In genomic region chr17:9473716-9474115, GRCh38 we compare ENCODE assay signal across 21 cellular contexts.
DNase-seq lines count a peak whose midpoint lies in the region; ATAC-seq and TF ChIP-seq lines count a peak whose summit lies in the region.
"Had no signal": no experiment of that assay in that cellular context is flagged by ENCODE, and none has a peak within 500 bp of the region (broad histone marks: within the 10 kb centered on the region; RNA-seq: fewer than 3 reads in every experiment).

No MANE protein-coding gene starts in this region.

- H3K4me1 ChIP-seq in IMR-90 (ENCODE audit: control insufficient read depth, insufficient read depth, low read length): peaks cover 5% of the 10 kb centered on the region
- no peaks in the 10 kb centered on the region for H3K4me1 ChIP-seq in mammary epithelial cell (ENCODE audit: insufficient read depth, low read length)
- H3K4me1 ChIP-seq: sigmoid colon had no signal

- H4K20me1 ChIP-seq in IMR-90 (ENCODE audit: insufficient read depth, low read length): no peaks in the 10 kb centered on the region
- no peaks in the 10 kb centered on the region for H4K20me1 ChIP-seq in mammary epithelial cell (ENCODE audit: insufficient read depth, low read length)

- no peak overlapping the region for H3K4ac ChIP-seq in IMR-90 (ENCODE audit: low read depth, low read length)

- H3K4me2 ChIP-seq in IMR-90 (ENCODE audit: low read depth, low read length) (no peak overlapping the region), mammary epithelial cell (ENCODE audit: insufficient read depth, low read depth, low read length) (no peak overlapping the region)
- H3K4me2 ChIP-seq: KMS-11 had no signal

- H3K23ac ChIP-seq in IMR-90 (ENCODE audit: low read depth, low read length): no peak overlapping the region

- no peaks in the 10 kb centered on the region; a peak in 1 of 4 replicates for H3K79me1 ChIP-seq in IMR-90 (ENCODE audit: low read depth in 1 of 2, low read length in 2 of 2)

- no peak overlapping the region for H4K5ac ChIP-seq in IMR-90 (ENCODE audit: low read depth, low read length)

- no peak for ATAC-seq in IMR-90 (ENCODE audit: low read depth)
- ATAC-seq: left colon had no signal

- POLR2A ChIA-PET in IMR-90 (lab: Charles Lee; ENCODE audit: unreplicated experiment): no interaction called here

- no peak overlapping the region for H3K9ac ChIP-seq in IMR-90 (ENCODE audit: low read depth, low read length)
- H3K9ac ChIP-seq in mammary epithelial cell (ENCODE audit: insufficient read depth, low read length): no peak overlapping the region
- H3K9ac ChIP-seq: KMS-11 had no signal

- no peak overlapping the region for H2BK120ac ChIP-seq in IMR-90 (ENCODE audit: low read depth, low read length)

- dilution Hi-C loops in IMR-90 (cut with HindIII; ENCODE audit: low sequenced_read_pairs, unreplicated experiment) (no loop called here), mammary epithelial cell (cut with HindIII; ENCODE audit: low sequenced_read_pairs) (no loop called here)

- TF ChIP-seq POLR2A in IMR-90 (IDR thresholded peaks at IDR 0.05; ENCODE audit: low read depth, low read length): no peak

- H2AK5ac ChIP-seq in IMR-90 (ENCODE audit: low read depth, low read length): 0 out of 2 replicates have a peak overlapping the region, but pooled peaks have one; percentile 8

- no peak overlapping the region for H3K4me3 ChIP-seq in IMR-90 (ENCODE audit: insufficient read depth, low read depth, low read length)
- no peak overlapping the region for H3K4me3 ChIP-seq in mammary epithelial cell (replicated peaks in 1 of 3; ENCODE audit: insufficient read depth in 1 of 3, low read depth in 2 of 3, low read length in 3 of 3)
- H3K4me3 ChIP-seq: sigmoid colon, SJCRH30, testis had no signal

- DNase-seq in EL: peak; percentile 74
- DNase-seq in IMR-90: peak; percentile 49
- DNase-seq in mammary epithelial cell: peak; percentile 65
- DNase-seq in kidney glomerular epithelial cell (lab: John Stamatoyannopoulos, UW): peak; percentile 25
- DNase-seq in posterior cingulate gyrus: no peak
- no peak for DNase-seq in GM10266 (ENCODE audit: extremely low spot score)
- no peak for DNase-seq in OCI-M2 (lab: John Stamatoyannopoulos, UW; ENCODE audit: unreplicated experiment)
- DNase-seq in RPMI8226: no peak
- DNase-seq: activated CD4-positive, alpha-beta T cell treated with anti-CD3 and anti-CD28 coated beads, Interleukin-2, amount 10 ng/mL, durations not matched to agents 24 days and 14 days; erythroblast; hippocampal formation; left colon; NCI-H1417 treated with DMSO at 0.1 percent for 48 hours; NCI-H345; occipital lobe; sigmoid colon; SJCRH30; T1000; testis had no signal

- H2BK5ac ChIP-seq in IMR-90 (ENCODE audit: low read depth, low read length, poor library complexity, severe bottlenecking): no peak overlapping the region

- no peak overlapping the region for H4K8ac ChIP-seq in IMR-90 (ENCODE audit: low read depth in 2 of 2, low read length in 2 of 2)

- no peak overlapping the region for H2BK20ac ChIP-seq in IMR-90 (ENCODE audit: low read depth, low read length)

- H3K27ac ChIP-seq in IMR-90 (ENCODE audit: insufficient read depth, low read length): no peak overlapping the region
- H3K27ac ChIP-seq in mammary epithelial cell (ENCODE audit: insufficient read depth, low read depth, low read length): no peak overlapping the region
- H3K27ac ChIP-seq: C4-2B, KMS-11, sigmoid colon, SJCRH30, testis had no signal

- H2BK15ac ChIP-seq in IMR-90 (ENCODE audit: low read depth, low read length): no peak overlapping the region

- CTCF ChIA-PET in IMR-90 (lab: Yijun Ruan, JAX) (interaction anchor here (0.9 kb wide), 1 partner anchor 46 kb away, joined by 3 read pairs; no protein-coding TSS in a partner anchor), mammary epithelial cell (lab: Charles Lee; ENCODE audit: low non-redundant PET) (no interaction called here)

- H3K27me3 ChIP-seq in IMR-90 (ENCODE audit: control insufficient read depth, insufficient read depth, low read length): no peaks in the 10 kb centered on the region
- no peaks in the 10 kb centered on the region for H3K27me3 ChIP-seq in mammary epithelial cell (ENCODE audit: insufficient read depth, low read length)
- H3K27me3 ChIP-seq: sigmoid colon, SJCRH30, testis had no signal

- TF ChIP-seq CTCF in IMR-90 (conservative IDR thresholded peaks at IDR 0.05; ENCODE audit: low read depth, low read length): no peak
- TF ChIP-seq CTCF in mammary epithelial cell (conservative IDR thresholded peaks at IDR 0.05 in 1 of 2, IDR thresholded peaks at IDR 0.05 in 1 of 2; ENCODE audit: extremely low read depth in 1 of 2, insufficient read depth in 1 of 2, low read depth in 1 of 2, low read length in 2 of 2): no peak
- TF ChIP-seq CTCF in GM10266 (IDR thresholded peaks at IDR 0.05; ENCODE audit: control insufficient read depth, insufficient read depth, low read depth, missing control alignments): no peak

- BruUV-seq in IMR-90 (replicated peaks; lab: Mats Ljungman, UMichigan) (no TSS peak), mammary epithelial cell (replicated peaks; lab: Mats Ljungman, UMichigan) (no TSS peak)

- no peak overlapping the region; the same call in 1 of the 2 replicates for H3K14ac ChIP-seq in IMR-90 (replicated peaks; ENCODE audit: low read depth, low read length)

- no CpG with 5 or more reads among the region's 4 CpGs for WGBS in IMR-90 (ENCODE audit: extremely low coverage in 2 of 2, insufficient read length in 1 of 2), 2 experiments
- WGBS in mammary epithelial cell (ENCODE audit: low coverage, missing lambda C conversion rate): 25% methylated on average over 2 of the region's 4 CpGs

- no peak overlapping the region for H4K91ac ChIP-seq in IMR-90 (ENCODE audit: insufficient read depth, low read depth, low read length)

- H2AFZ ChIP-seq in IMR-90 (replicated peaks; ENCODE audit: low read length, poor library complexity): no peak overlapping the region
- H2AFZ ChIP-seq in mammary epithelial cell (ENCODE audit: low read depth, low read length): no peak overlapping the region

- no peaks in the 10 kb centered on the region for H3K9me3 ChIP-seq in IMR-90 (ENCODE audit: control insufficient read depth, insufficient read depth, low read length)
- no peaks in the 10 kb centered on the region for H3K9me3 ChIP-seq in mammary epithelial cell (replicated peaks; ENCODE audit: insufficient read depth, low read length)
- H3K9me3 ChIP-seq: sigmoid colon, SJCRH30, testis had no signal

- H3K56ac ChIP-seq in IMR-90 (ENCODE audit: extremely low read depth, insufficient read depth, low read length): no peak overlapping the region

- H3K18ac ChIP-seq in IMR-90 (ENCODE audit: low read depth, low read length): no peak overlapping the region

- in situ Hi-C loops in IMR-90 (cut with MboI; ENCODE audit: low sequenced_read_pairs): no loop called here
- in situ Hi-C loops in mammary epithelial cell (cut with MboI; ENCODE audit: low sequenced_read_pairs in 2 of 2): no loop called here

- H3K36me3 ChIP-seq in IMR-90 (ENCODE audit: control insufficient read depth, insufficient read depth, low read length) (0 out of 2 replicates have a peak, but pooled peaks cover 1% of the 10 kb centered on the region), mammary epithelial cell (ENCODE audit: insufficient read depth, low read length) (no peaks in the 10 kb centered on the region)
- H3K36me3 ChIP-seq: sigmoid colon, SJCRH30 had no signal

- no peak for TF ChIP-seq RAD21 in IMR-90 (IDR thresholded peaks at IDR 0.05; ENCODE audit: low read length)

- H3K79me2 ChIP-seq in mammary epithelial cell (ENCODE audit: insufficient read depth, low read length): no peaks in the 10 kb centered on the region

- intact Hi-C loops in IMR-90 (cut with micrococcal nuclease): no loop called here
- intact Hi-C loops in mammary epithelial cell (cut with micrococcal nuclease): no loop called here
- intact Hi-C loops in posterior cingulate gyrus (cut with DNase I): no loop called here

- peak overlapping the region; percentile 23 for H2AK9ac ChIP-seq in IMR-90 (replicated peaks; ENCODE audit: low read depth, low read length, poor library complexity)

- H3K9me1 ChIP-seq in IMR-90 (ENCODE audit: insufficient read depth, low read length): 0 out of 2 replicates have a peak, but pooled peaks cover 2% of the 10 kb centered on the region

TF ChIP-seq in IMR-90, 13 proteins besides CTCF, POLR2A, EP300 and RAD21:
- TF ChIP-seq CEBPB (IDR thresholded peaks at IDR 0.05; ENCODE audit: low read depth, low read length): no peak
- no peak for TF ChIP-seq RCOR1 (IDR thresholded peaks at IDR 0.05; ENCODE audit: insufficient replicate concordance, low read length)
- TF ChIP-seq BHLHE40 (IDR thresholded peaks at IDR 0.05; ENCODE audit: low read depth, low read length): no peak
- TF ChIP-seq, protein P1, sequence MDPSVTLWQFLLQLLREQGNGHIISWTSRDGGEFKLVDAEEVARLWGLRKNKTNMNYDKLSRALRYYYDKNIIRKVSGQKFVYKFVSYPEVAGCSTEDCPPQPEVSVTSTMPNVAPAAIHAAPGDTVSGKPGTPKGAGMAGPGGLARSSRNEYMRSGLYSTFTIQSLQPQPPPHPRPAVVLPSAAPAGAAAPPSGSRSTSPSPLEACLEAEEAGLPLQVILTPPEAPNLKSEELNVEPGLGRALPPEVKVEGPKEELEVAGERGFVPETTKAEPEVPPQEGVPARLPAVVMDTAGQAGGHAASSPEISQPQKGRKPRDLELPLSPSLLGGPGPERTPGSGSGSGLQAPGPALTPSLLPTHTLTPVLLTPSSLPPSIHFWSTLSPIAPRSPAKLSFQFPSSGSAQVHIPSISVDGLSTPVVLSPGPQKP (IDR thresholded peaks at IDR 0.05; ENCODE audit: borderline replicate concordance, low read depth, low read length): no peak
- TF ChIP-seq MXI1 (IDR thresholded peaks at IDR 0.05; ENCODE audit: borderline replicate concordance, low read depth, low read length): no peak
- TF ChIP-seq CHD1 (IDR thresholded peaks at IDR 0.05; ENCODE audit: low read depth, low read length): no peak
- TF ChIP-seq MAFK (IDR thresholded peaks at IDR 0.05; ENCODE audit: low read depth, low read length): no peak
- TF ChIP-seq, protein P2, sequence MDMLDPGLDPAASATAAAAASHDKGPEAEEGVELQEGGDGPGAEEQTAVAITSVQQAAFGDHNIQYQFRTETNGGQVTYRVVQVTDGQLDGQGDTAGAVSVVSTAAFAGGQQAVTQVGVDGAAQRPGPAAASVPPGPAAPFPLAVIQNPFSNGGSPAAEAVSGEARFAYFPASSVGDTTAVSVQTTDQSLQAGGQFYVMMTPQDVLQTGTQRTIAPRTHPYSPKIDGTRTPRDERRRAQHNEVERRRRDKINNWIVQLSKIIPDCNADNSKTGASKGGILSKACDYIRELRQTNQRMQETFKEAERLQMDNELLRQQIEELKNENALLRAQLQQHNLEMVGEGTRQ (IDR thresholded peaks at IDR 0.05; ENCODE audit: low read depth, low read length): no peak
- no peak for TF ChIP-seq MAZ (IDR thresholded peaks at IDR 0.05; ENCODE audit: borderline replicate concordance, low read depth, low read length)
- TF ChIP-seq NFE2L2 (IDR thresholded peaks at IDR 0.05; ENCODE audit: low read depth, low read length): no peak
- TF ChIP-seq SMC3 (IDR thresholded peaks at IDR 0.05; ENCODE audit: low read depth, low read length): no peak
- TF ChIP-seq RFX5 (IDR thresholded peaks at IDR 0.05; ENCODE audit: low read depth, low read length): no peak

Comparison
In these comparisons a context has a peak if more than half of its experiments do, and no peak if none do; other contexts are left out.
1. DNase-seq: peak in EL (single experiment), IMR-90 (single experiment), mammary epithelial cell (single experiment) and kidney glomerular epithelial cell (single experiment); none in posterior cingulate gyrus (0 of 10), GM10266 (single experiment), OCI-M2 (single experiment) and RPMI8226 (single experiment).